Comparison of ENCODE assay signal across 2 cellular contexts in genomic region chr7:44846816-44847508, GRCh38.
TF ChIP-seq lines count a peak whose summit lies in the region.

No MANE protein-coding gene starts in this region.

TF ChIP-seq in SK-N-SH, 30 proteins besides CTCF, POLR2A, EP300 and RAD21 (continued from another document):
- TF ChIP-seq ZBTB33 (IDR thresholded peaks at IDR 0.05; ENCODE audit: borderline replicate concordance, low read depth) (no peak), USF2 (IDR thresholded peaks at IDR 0.05; ENCODE audit: borderline replicate concordance, low read depth, low read length) (no peak), MXI1 (IDR thresholded peaks at IDR 0.05; ENCODE audit: low read depth, low read length) (no peak), GABPA (IDR thresholded peaks at IDR 0.05; ENCODE audit: low read depth) (no peak), MEF2A (IDR thresholded peaks at IDR 0.05; ENCODE audit: borderline replicate concordance, low read depth) (no peak)
- TF ChIP-seq, protein P1, sequence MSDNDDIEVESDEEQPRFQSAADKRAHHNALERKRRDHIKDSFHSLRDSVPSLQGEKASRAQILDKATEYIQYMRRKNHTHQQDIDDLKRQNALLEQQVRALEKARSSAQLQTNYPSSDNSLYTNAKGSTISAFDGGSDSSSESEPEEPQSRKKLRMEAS (IDR thresholded peaks at IDR 0.05; ENCODE audit: low read depth), result no peak

TF ChIP-seq in SK-N-SH treated with all-trans-retinoic acid at 6 μM for 48 hours, 23 proteins besides CTCF, POLR2A, EP300 and RAD21 (continued from another document):
- TF ChIP-seq CSDC2 (CRISPR knock-in tag; IDR thresholded peaks at IDR 0.05) (no peak), CREB5 (CRISPR knock-in tag; IDR thresholded peaks at IDR 0.05; ENCODE audit: low read depth) (no peak), ISL1 (CRISPR knock-in tag; IDR thresholded peaks at IDR 0.05) (no peak), GLIS3 (CRISPR knock-in tag; IDR thresholded peaks at IDR 0.05) (no peak), ZNF565 (CRISPR knock-in tag; conservative IDR thresholded peaks at IDR 0.05; ENCODE audit: low read depth) (no peak), ZC3H10 (CRISPR knock-in tag; IDR thresholded peaks at IDR 0.05) (no peak), ZNF70 (CRISPR knock-in tag; IDR thresholded peaks at IDR 0.05) (no peak), ESRRG (CRISPR knock-in tag; IDR thresholded peaks at IDR 0.05) (no peak), OSR1 (CRISPR knock-in tag; IDR thresholded peaks at IDR 0.05) (no peak)
- TF ChIP-seq, protein P2, sequence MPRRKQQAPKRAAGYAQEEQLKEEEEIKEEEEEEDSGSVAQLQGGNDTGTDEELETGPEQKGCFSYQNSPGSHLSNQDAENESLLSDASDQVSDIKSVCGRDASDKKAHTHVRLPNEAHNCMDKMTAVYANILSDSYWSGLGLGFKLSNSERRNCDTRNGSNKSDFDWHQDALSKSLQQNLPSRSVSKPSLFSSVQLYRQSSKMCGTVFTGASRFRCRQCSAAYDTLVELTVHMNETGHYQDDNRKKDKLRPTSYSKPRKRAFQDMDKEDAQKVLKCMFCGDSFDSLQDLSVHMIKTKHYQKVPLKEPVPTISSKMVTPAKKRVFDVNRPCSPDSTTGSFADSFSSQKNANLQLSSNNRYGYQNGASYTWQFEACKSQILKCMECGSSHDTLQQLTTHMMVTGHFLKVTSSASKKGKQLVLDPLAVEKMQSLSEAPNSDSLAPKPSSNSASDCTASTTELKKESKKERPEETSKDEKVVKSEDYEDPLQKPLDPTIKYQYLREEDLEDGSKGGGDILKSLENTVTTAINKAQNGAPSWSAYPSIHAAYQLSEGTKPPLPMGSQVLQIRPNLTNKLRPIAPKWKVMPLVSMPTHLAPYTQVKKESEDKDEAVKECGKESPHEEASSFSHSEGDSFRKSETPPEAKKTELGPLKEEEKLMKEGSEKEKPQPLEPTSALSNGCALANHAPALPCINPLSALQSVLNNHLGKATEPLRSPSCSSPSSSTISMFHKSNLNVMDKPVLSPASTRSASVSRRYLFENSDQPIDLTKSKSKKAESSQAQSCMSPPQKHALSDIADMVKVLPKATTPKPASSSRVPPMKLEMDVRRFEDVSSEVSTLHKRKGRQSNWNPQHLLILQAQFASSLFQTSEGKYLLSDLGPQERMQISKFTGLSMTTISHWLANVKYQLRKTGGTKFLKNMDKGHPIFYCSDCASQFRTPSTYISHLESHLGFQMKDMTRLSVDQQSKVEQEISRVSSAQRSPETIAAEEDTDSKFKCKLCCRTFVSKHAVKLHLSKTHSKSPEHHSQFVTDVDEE (CRISPR knock-in tag; IDR thresholded peaks at IDR 0.05), result no peak
